ENCODE assay signal across 20 cellular contexts in genomic region chr3:12268050-12268449, GRCh38. TPM values are rescaled to one million over a fixed set of nuclear protein-coding genes. Genes with fewer than 3 reads are reported as not detected.
DNase-seq lines count a peak whose midpoint lies in the region; TF ChIP-seq lines count a peak whose summit lies in the region.
"Had no signal": no experiment of that assay in that cellular context is flagged by ENCODE, and none has a peak within 500 bp of the region (broad histone marks: within the 10 kb centered on the region; RNA-seq: fewer than 3 reads in every experiment).

No MANE protein-coding gene starts in this region.

- POLR2A ChIA-PET in MCF 10A (lab: Yijun Ruan, JAX): no interaction called here

- H3K27me3 Mint-ChIP-seq in MCF 10A (ENCODE audit: insufficient read depth, unreplicated experiment): no peaks in the 10 kb centered on the region

- H3K36me3 ChIP-seq in adipocyte (ENCODE audit: control insufficient read depth, insufficient read depth, low read length, severe bottlenecking): no peaks in the 10 kb centered on the region
- H3K36me3 ChIP-seq: MG63, Peyer's patch had no signal

- no peak for TF ChIP-seq CTCF in MCF 10A (IDR thresholded peaks at IDR 0.05; ENCODE audit: unreplicated experiment)

- DNase-seq in CD1c-positive myeloid dendritic cell (ENCODE audit: extremely low spot score): peak; percentile 26
- peak; percentile 64 for DNase-seq in NOMO-1 treated with DMSO at 0.1 percent for 48 hours (lab: John Stamatoyannopoulos, UW; ENCODE audit: unreplicated experiment)
- no peak for DNase-seq in adipocyte (ENCODE audit: low read depth)
- peak; percentile 24 for DNase-seq in pons (ENCODE audit: low spot score)
- no peak for DNase-seq in T-helper 1 cell
- no peak for DNase-seq in HuH-7.5 (ENCODE audit: low spot score)
- no peak for DNase-seq in NCI-H69 (lab: John Stamatoyannopoulos, UW)
- DNase-seq in MCF 10A (ENCODE audit: unreplicated experiment): no peak
- DNase-seq: CD4-positive, alpha-beta T cell; DND-41; MG63; NCI-H1436; NCI-H2081; NCI-H2227 treated with DMSO at 0.1 percent for 48 hours; NCI-H526; NK-92 treated with Interleukin-12 subunit alpha and Interleukin-12 subunit beta, amount 100 ng/mL, for 24 hours; Peyer's patch; Right ventricle myocardium superior had no signal

- peak overlapping the region; percentile 71 for H3K9ac ChIP-seq in adipocyte (ENCODE audit: low read length)
- H3K9ac ChIP-seq: KMS-11 had no signal

- H3K4me3 Mint-ChIP-seq in MCF 10A (ENCODE audit: unreplicated experiment): no peak overlapping the region
- H3K4me3 Mint-ChIP-seq: CD4-positive, alpha-beta T cell; GM23338 had no signal

- peak overlapping the region; percentile 54 for H3K4me3 ChIP-seq in adipocyte (ENCODE audit: low read length)
- H3K4me3 ChIP-seq: GM23338, MG63, Peyer's patch had no signal

- CTCF ChIA-PET in MCF 10A (lab: Yijun Ruan, JAX): no interaction called here

- H3K27me3 ChIP-seq in adipocyte (replicated peaks; ENCODE audit: control insufficient read depth, insufficient read depth, low read length): no peaks in the 10 kb centered on the region
- H3K27me3 ChIP-seq: MG63, Peyer's patch had no signal

- H3K9me3 Mint-ChIP-seq in MCF 10A (ENCODE audit: unreplicated experiment): no peaks in the 10 kb centered on the region
- H3K9me3 Mint-ChIP-seq: CD4-positive, alpha-beta T cell; GM23338 had no signal

- no peaks in the 10 kb centered on the region for H3K36me3 Mint-ChIP-seq in MCF 10A (ENCODE audit: insufficient read depth, unreplicated experiment)

- no peak overlapping the region for H3K27ac Mint-ChIP-seq in MCF 10A (ENCODE audit: low read depth, unreplicated experiment)
- H3K27ac Mint-ChIP-seq: CD4-positive, alpha-beta T cell; GM23338 had no signal

- peaks cover 13% of the 10 kb centered on the region for H3K4me1 Mint-ChIP-seq in MCF 10A (ENCODE audit: insufficient read depth, unreplicated experiment)
- H3K4me1 Mint-ChIP-seq: GM23338 had no signal

- no TSS peak for BruUV-seq in MCF 10A (replicated peaks; lab: Mats Ljungman, UMichigan)

- no peaks in the 10 kb centered on the region for H3K9me3 ChIP-seq in adipocyte (ENCODE audit: control insufficient read depth, low read length)
- H3K9me3 ChIP-seq: MG63, Peyer's patch had no signal

- H3K4me1 ChIP-seq in adipocyte (ENCODE audit: control insufficient read depth, insufficient read depth, low read length): peaks cover 49% of the 10 kb centered on the region
- H3K4me1 ChIP-seq: Peyer's patch had no signal

- intact Hi-C loops in MCF 10A (cut with micrococcal nuclease): no loop called here

RNA-seq across cellular contexts. Expression of gene PPARG, which starts 20.8 kb away (rescaled TPM):
- total RNA-seq in MCF 10A (2022): 7.1 and 12.4 TPM in 2 replicates

Comparison
In these comparisons a context has a peak if more than half of its experiments do, and no peak if none do; other contexts are left out.
1. DNase-seq: peak in CD1c-positive myeloid dendritic cell (single experiment), NOMO-1 treated with DMSO at 0.1 percent for 48 hours (single experiment) and pons (single experiment); none in adipocyte (single experiment), T-helper 1 cell (0 of 5), HuH-7.5 (single experiment), NCI-H69 (single experiment) and MCF 10A (single experiment).